ENCODE assay signal across 8 cellular contexts in genomic region chr11:61733120-61733978, GRCh38.
A peak's percentile ranks its signal among the peaks of the same experiment; 100 is the strongest.
DNase-seq lines count a peak whose midpoint lies in the region; ATAC-seq lines count a peak whose summit lies in the region.

No MANE protein-coding gene starts in this region.

- ATAC-seq in HG03135 (IDR thresholded peaks at IDR 0.05; ENCODE audit: unreplicated experiment) = peak; percentile 85

- DNase-seq in SHP77 (lab: John Stamatoyannopoulos, UW) = peak; percentile 62 to 82
- DNase-seq in SHP77 treated with DMSO at 0.1 percent for 48 hours (lab: John Stamatoyannopoulos, UW) = no peak
- DNase-seq in NCI-H226 = peak; percentile 54
- DNase-seq in activated CD4-positive, CD25-positive, alpha-beta regulatory T cell treated with anti-CD3 and anti-CD28 coated beads, Interleukin-2, amount 50 U/mL, for 72 hours = peak; percentile 84
- DNase-seq in cerebellar cortex (ENCODE audit: low spot score) = peak; percentile 87
- peak; percentile 82 for DNase-seq in kidney tubule cell (ENCODE audit: low spot score)
- peak; percentile 83 for DNase-seq in stimulated activated CD4-positive, alpha-beta T cell treated with anti-CD3 and anti-CD28 coated beads, Interleukin-1b, Interleukin-23, amount 100 ng/mL, for 48 hours
